In genomic region chrX:130339408-130340222, GRCh38 we compare ENCODE assay signal across 8 cellular contexts. TPM values are rescaled to one million over a fixed set of nuclear protein-coding genes. Genes with fewer than 3 reads are reported as not detected.
A peak's percentile ranks its signal among the peaks of the same experiment; 100 is the strongest.
DNase-seq lines count a peak whose midpoint lies in the region; ATAC-seq and TF ChIP-seq lines count a peak whose summit lies in the region.

Gene SLC25A14, plus strand, starts transcription at chrX:130339919. Its CDS starts 360 bp downstream, at chrX:130340279.

- ATAC-seq in GM18498 (IDR thresholded peaks at IDR 0.05; ENCODE audit: unreplicated experiment) (peak; percentile 99), HG02852 (IDR thresholded peaks at IDR 0.05; ENCODE audit: unreplicated experiment) (peak; percentile 96), left ventricle myocardium superior (peak; percentile 95)

- H3K27me3 ChIP-seq in vagina = no peaks in the 10 kb centered on the region

- intact Hi-C loops in T-helper 1 cell treated with Interleukin-12 subunit alpha and Interleukin-12 subunit beta and Interleukin-4 antibody, amounts not matched to agents 30 ng/mL and 1 ng/mL, for 36 hours (cut with micrococcal nuclease) = loop anchor here (1.0 to 10.0 kb wide), 8 partner anchors 62 to 1875 kb away; partner anchors contain the start of genes AIFM1, ENOX2, RAP2C and RBMX2
- intact Hi-C loops in left ventricle myocardium superior (cut with micrococcal nuclease) = no loop called here
- intact Hi-C loops in vagina (cut with DNase I) = no loop called here

- no peak within 1 kb of the TSS for H3K27ac ChIP-seq in vagina

- peak within 1 kb of the TSS; percentile 57 for H3K4me3 ChIP-seq in vagina

- no peak for TF ChIP-seq POLR2A in vagina (IDR thresholded peaks at IDR 0.05)

- DNase-seq in NCI-H1436 treated with DMSO at 0.1 percent for 48 hours (lab: John Stamatoyannopoulos, UW) = peak; percentile 7
- DNase-seq in amniotic epithelial cell (ENCODE audit: low read depth) = peak; percentile 74
- peak; percentile 80 for DNase-seq in left ventricle myocardium superior
- peak; percentile 57 for DNase-seq in putamen (ENCODE audit: low spot score)
- no peak for DNase-seq in vagina (ENCODE audit: extremely low spot score in 2 of 2)

- TF ChIP-seq CTCF in vagina (IDR thresholded peaks at IDR 0.05) = no peak

- no peaks in the 10 kb centered on the region for H3K36me3 ChIP-seq in vagina

- no peaks in the 10 kb centered on the region for H3K9me3 ChIP-seq in vagina

- peaks cover 5% of the 10 kb centered on the region for H3K4me1 ChIP-seq in vagina

RNA-seq across cellular contexts. Expression of gene SLC25A14, which starts in this region (rescaled TPM):
- total RNA-seq in T-helper 1 cell treated with Interleukin-12 subunit alpha and Interleukin-12 subunit beta and Interleukin-4 antibody, amounts not matched to agents 30 ng/mL and 1 ng/mL, for 36 hours = 11.0 and 12.2 TPM in 2 replicates
- 3.6 TPM for total RNA-seq in left ventricle myocardium superior
- total RNA-seq in vagina = 6.1 TPM

Comparison
In these comparisons a context has a peak if more than half of its experiments do, and no peak if none do; other contexts are left out.
1. DNase-seq: peak in NCI-H1436 treated with DMSO at 0.1 percent for 48 hours (single experiment), amniotic epithelial cell (single experiment), left ventricle myocardium superior (single experiment) and putamen (single experiment); none in vagina (0 of 2).
2. Peak in every context shown above with its lines, with median percentiles within 50 percentile points of each other: ATAC-seq.